ENCODE assay signal across 8 cellular contexts in the genomic region with DNA sequence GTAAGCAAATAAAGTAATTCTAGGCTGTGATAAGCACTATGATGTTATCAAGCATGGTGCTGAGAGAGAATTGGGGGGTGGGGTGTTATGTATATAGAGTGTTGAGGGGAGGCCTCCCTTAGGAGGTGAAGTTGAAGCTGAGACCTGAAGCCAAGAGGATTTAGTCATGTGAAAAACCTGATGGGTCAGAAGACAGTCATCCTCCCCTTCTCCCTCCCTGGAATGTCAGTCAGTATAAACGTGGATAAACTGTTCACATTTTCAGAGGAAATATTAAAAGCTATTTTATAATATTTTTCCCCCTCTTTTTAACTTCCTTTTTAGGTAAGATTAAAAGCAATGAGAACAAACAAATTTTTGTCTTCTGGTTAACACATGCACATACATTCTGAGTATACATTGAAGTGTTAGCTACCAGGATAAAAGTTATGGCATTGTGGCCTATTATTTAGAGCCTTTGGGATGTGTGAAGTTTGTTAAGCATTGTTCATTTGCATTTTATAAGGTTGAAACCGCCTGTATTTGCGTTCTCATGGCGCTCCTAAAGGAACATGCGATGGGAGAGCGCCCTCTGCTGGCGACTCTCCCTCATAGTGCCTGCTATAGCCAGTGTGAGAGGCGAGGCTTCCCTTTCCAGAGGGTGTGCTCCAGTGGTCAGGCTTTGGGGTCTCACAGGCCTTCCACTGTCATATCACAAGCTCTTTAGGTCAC. TPM values are rescaled to one million over a fixed set of nuclear protein-coding genes. Genes with fewer than 3 reads are reported as not detected.
DNase-seq lines count a peak whose midpoint lies in the region; ATAC-seq, FAIRE-seq and TF ChIP-seq lines count a peak whose summit lies in the region.

No MANE protein-coding gene starts in this region.

- H3K9me3 Mint-ChIP-seq in Caco-2 (ENCODE audit: unreplicated experiment), result no peaks in the 10 kb centered on the region

- H3K9me3 ChIP-seq in Caco-2, result no peaks in the 10 kb centered on the region

- TF ChIP-seq CTCF in Caco-2 (IDR thresholded peaks at IDR 0.05; ENCODE audit: insufficient read depth in 1 of 2, low read depth in 1 of 2, low read length in 1 of 2, severe bottlenecking in 1 of 2, unreplicated experiment in 1 of 2) (peak; percentile 91 to 92), bronchial epithelial cell (IDR thresholded peaks at IDR 0.05; ENCODE audit: insufficient read depth, low read length, severe bottlenecking) (peak; percentile 95)

- H3K4me1 ChIP-seq in Caco-2, result peaks cover 29% of the 10 kb centered on the region

- H3K36me3 Mint-ChIP-seq in Caco-2 (ENCODE audit: insufficient read depth, unreplicated experiment), result peaks cover 68% of the 10 kb centered on the region

- POLR2A ChIA-PET in Caco-2 (lab: Charles Lee), result interaction anchor here (2.4 kb wide), 1 partner anchor 67 kb away, joined by 13 read pairs; the partner anchor contains the start of gene MAPK14

- BruUV-seq in Caco-2 (replicated peaks; lab: Mats Ljungman, UMichigan), result no TSS peak

- no peak overlapping the region for H3K4me3 ChIP-seq in Caco-2 (ENCODE audit: low read depth, low read length)
- H3K4me3 ChIP-seq in bronchial epithelial cell (ENCODE audit: low read depth, low read length), result no peak overlapping the region

- intact Hi-C loops in Caco-2 (cut with micrococcal nuclease; ENCODE audit: unreplicated experiment), result loop anchor here (1.0 to 10.0 kb wide), 4 partner anchors 20 to 510 kb away; partner anchors contain the start of gene MAPK14

- no peak for ATAC-seq in HG03196 (IDR thresholded peaks at IDR 0.05; ENCODE audit: unreplicated experiment)

- H3K4me1 Mint-ChIP-seq in Caco-2 (ENCODE audit: low read depth, unreplicated experiment), result peaks cover 29% of the 10 kb centered on the region

- H3K27me3 ChIP-seq in Caco-2 (replicated peaks; ENCODE audit: control insufficient read depth, insufficient read depth, low read length) (no peaks in the 10 kb centered on the region), bronchial epithelial cell (ENCODE audit: control insufficient read depth, insufficient read depth, low read length) (no peaks in the 10 kb centered on the region)

- FAIRE-seq in bronchial epithelial cell (lab: Jason Lieb, UNC), result no peak

- peak overlapping the region; percentile 85 for H3K27ac Mint-ChIP-seq in Caco-2 (ENCODE audit: unreplicated experiment)

- H3K27me3 Mint-ChIP-seq in Caco-2 (ENCODE audit: insufficient read depth, unreplicated experiment), result no peaks in the 10 kb centered on the region

- DNase-seq in Caco-2 (peak; percentile 74 to 83), HCEC 1CT (peak; percentile 59), NCI-H2171 treated with DMSO at 0.1 percent for 48 hours (lab: John Stamatoyannopoulos, UW) (peak; percentile 55), bronchial epithelial cell (ENCODE audit: low read depth) (peak; percentile 58), islet precursor cell (peak; percentile 80)
- peak; percentile 49 to 71 (median 62) for DNase-seq in activated CD4-positive, CD25-positive, alpha-beta regulatory T cell (lab: John Stamatoyannopoulos, UW)
- DNase-seq in stimulated activated CD4-positive, alpha-beta T cell treated with anti-CD3 and anti-CD28 coated beads, Interleukin-12 subunit alpha, Interleukin-12 subunit beta, amount 100 ng/mL, for 4 hours, result peak; percentile 80

- peak overlapping the region; percentile 61 for H3K4me3 Mint-ChIP-seq in Caco-2 (ENCODE audit: unreplicated experiment)

- no peaks in the 10 kb centered on the region; the same call in none of the 2 replicates for H3K36me3 ChIP-seq in Caco-2 (ENCODE audit: control insufficient read depth, insufficient read depth, low read length)
- H3K36me3 ChIP-seq in bronchial epithelial cell (ENCODE audit: control insufficient read depth, insufficient read depth, low read length), result peaks cover 7% of the 10 kb centered on the region

- CTCF ChIA-PET in Caco-2 (lab: Charles Lee), result interaction anchor here (0.7 to 4.0 kb wide), 3 partner anchors 48 to 246 kb away, joined by 3 to 28 read pairs (median 4); partner anchors contain the start of gene MAPK14

RNA-seq across cellular contexts. Expression of gene MAPK13, which starts 35.4 kb away (rescaled TPM):
- total RNA-seq in Caco-2 (2022) (45.7 and 47.3 TPM in 2 replicates), bronchial epithelial cell (70.6 and 95.6 TPM in 2 replicates)
